In genomic region chr1:149842458-149843064, GRCh38 we compare ENCODE assay signal across 7 cellular contexts. TPM values are rescaled to one million over a fixed set of nuclear protein-coding genes. Genes with fewer than 3 reads are reported as not detected.
DNase-seq lines count a peak whose midpoint lies in the region; ATAC-seq, FAIRE-seq and TF ChIP-seq lines count a peak whose summit lies in the region.
"Not testable (repeated sequence)": the region's sequence is repeated elsewhere in the genome, so short reads cannot be mapped to it uniquely, and the experiment has no call there.

No MANE protein-coding gene starts in this region.

- H3K4me1 ChIP-seq in OCI-LY7 (ENCODE audit: insufficient read depth, low read length, poor library complexity, severe bottlenecking) = peaks cover 26% of the 10 kb centered on the region
- H3K4me1 ChIP-seq in K562 (replicated peaks in 1 of 2; ENCODE audit: control insufficient read depth in 2 of 2, insufficient read depth in 2 of 2, low read length in 2 of 2) = peaks cover 4 to 22% of the 10 kb centered on the region in 2 experiments; a peak in 4 of 5 replicates
- peaks cover 24% of the 10 kb centered on the region for H3K4me1 ChIP-seq in lower lobe of right lung

- peaks cover 38% of the 10 kb centered on the region for H3K36me3 ChIP-seq in OCI-LY7 (ENCODE audit: insufficient read depth, low read length)
- peaks cover 27% of the 10 kb centered on the region for H3K36me3 ChIP-seq in K562 (ENCODE audit: control insufficient read depth, insufficient read depth, low read length)
- H3K36me3 ChIP-seq in lower lobe of right lung = not testable (repeated sequence)

- not testable (repeated sequence) for TF ChIP-seq RAD21 in K562 (CRISPR knock-in tag; conservative IDR thresholded peaks at IDR 0.05 in 1 of 2, IDR thresholded peaks at IDR 0.05 in 1 of 2)

- H3K4me2 ChIP-seq in OCI-LY7 (ENCODE audit: low read length); K562 (ENCODE audit: insufficient read depth, low read length): not testable (repeated sequence)

- H3K27me3 ChIP-seq in K562 (ENCODE audit: control insufficient read depth in 2 of 2, insufficient read depth in 2 of 2, low read length in 2 of 2); lower lobe of right lung (ENCODE audit: low read depth): not testable (repeated sequence)

- ATAC-seq in GM18511 (IDR thresholded peaks at IDR 0.05; ENCODE audit: unreplicated experiment) (peak; percentile 66), GM19455 (IDR thresholded peaks at IDR 0.05; ENCODE audit: unreplicated experiment) (peak; percentile 55), HG02610 (IDR thresholded peaks at IDR 0.05; ENCODE audit: unreplicated experiment) (peak; percentile 64), HG03103 (IDR thresholded peaks at IDR 0.05; ENCODE audit: low read depth, unreplicated experiment) (peak; percentile 43), K562 (peak; percentile 70), lower lobe of right lung (peak; percentile 92)

- intact Hi-C loops in OCI-LY7 (cut with micrococcal nuclease; ENCODE audit: unreplicated experiment); K562 (cut with micrococcal nuclease); lower lobe of right lung (cut with DNase I): not testable (repeated sequence)

- not testable (repeated sequence) for H2AFZ ChIP-seq in OCI-LY7 (ENCODE audit: low read length); K562 (ENCODE audit: low read depth, low read length)

- WGBS in K562 (ENCODE audit: insufficient coverage, low coverage, missing lambda C conversion rate) = no CpG with 5 or more reads among the region's 62 CpGs

- not testable (repeated sequence) for TF ChIP-seq POLR2A in K562 (conservative IDR thresholded peaks at IDR 0.05)

- H3K4me3 ChIP-seq in OCI-LY7 (ENCODE audit: low read depth, low read length, poor library complexity, severe bottlenecking); K562; lower lobe of right lung: not testable (repeated sequence)

- not testable (repeated sequence) for H3K9ac ChIP-seq in K562 (ENCODE audit: insufficient read depth in 1 of 2, low read depth in 2 of 2, low read length in 2 of 2)

- BruUV-seq in OCI-LY7 (replicated peaks; lab: Mats Ljungman, UMichigan) = TSS peak; percentile 88
- BruUV-seq in K562 (replicated peaks; lab: Mats Ljungman, UMichigan) = TSS peak; percentile 42

- in situ Hi-C loops in K562 (cut with MboI) = loop anchor here (5.0 kb wide), 1 partner anchor 45 kb away; a partner anchor contains a TSS

- peak; percentile 87 for FAIRE-seq in K562 (lab: Jason Lieb, UNC)

- CTCF ChIA-PET in OCI-LY7 (lab: Charles Lee; ENCODE audit: unreplicated experiment); K562 (lab: Yijun Ruan, JAX; ENCODE audit: low intra/inter-chr PET ratio): not testable (repeated sequence)

- not testable (repeated sequence) for H3K27ac ChIP-seq in OCI-LY7 (ENCODE audit: low read depth, low read length, poor library complexity, severe bottlenecking); K562 (ENCODE audit: extremely low read depth, low read depth, low read length); lower lobe of right lung

- not testable (repeated sequence) for TF ChIP-seq CTCF in OCI-LY7 (conservative IDR thresholded peaks at IDR 0.05; ENCODE audit: low read length); K562 (IDR thresholded peaks at IDR 0.05 in 2 of 3, conservative IDR thresholded peaks at IDR 0.05 in 1 of 3; ENCODE audit: insufficient read depth in 2 of 3, low read depth in 1 of 3, low read length in 3 of 3); lower lobe of right lung (IDR thresholded peaks at IDR 0.05)

- not testable (repeated sequence) for DNase-seq in OCI-LY7 (ENCODE audit: low spot score); K562 (ENCODE audit: extremely low read depth in 1 of 4, low spot score in 3 of 4); lower lobe of right lung

- H3K79me2 ChIP-seq in OCI-LY7 (ENCODE audit: insufficient read depth, low read depth, low read length) (peaks cover 43% of the 10 kb centered on the region), K562 (ENCODE audit: control insufficient read depth, insufficient read depth, low read length) (peaks cover 43% of the 10 kb centered on the region)

- not testable (repeated sequence) for H3K9me3 ChIP-seq in OCI-LY7 (ENCODE audit: low read length); K562 (replicated peaks; ENCODE audit: control insufficient read depth, insufficient read depth, low read depth, low read length); lower lobe of right lung

- H4K20me1 ChIP-seq in OCI-LY7 (ENCODE audit: insufficient read depth, low read length) = not testable (repeated sequence)
- H4K20me1 ChIP-seq in K562 (replicated peaks; ENCODE audit: control insufficient read depth, insufficient read depth, low read length) = peaks cover 18% of the 10 kb centered on the region

- H3K9me1 ChIP-seq in K562 (ENCODE audit: control insufficient read depth, insufficient read depth, low read length) = not testable (repeated sequence)

- POLR2A ChIA-PET in OCI-LY7 (lab: Charles Lee) = interaction anchor here (4.3 kb wide), 1 partner anchor 44 kb away, joined by 63 read pairs; a partner anchor contains a TSS
- POLR2A ChIA-PET in K562 (lab: Yijun Ruan, JAX) = not testable (repeated sequence)

- TF ChIP-seq EP300 in K562 (IDR thresholded peaks at IDR 0.05; ENCODE audit: low read length) = not testable (repeated sequence)

- H3K9me2 ChIP-seq in OCI-LY7 (ENCODE audit: insufficient read depth, low read length) = not testable (repeated sequence)

RNA-seq across cellular contexts. Expression of gene BOLA1, which starts 56.8 kb away (rescaled TPM):
- 9.4 and 9.6 TPM in 2 replicates for total RNA-seq in OCI-LY7 (2014; rRNA removed; shearing (Covaris generic))
- 9.4 and 10.2 TPM in 2 replicates for total RNA-seq in OCI-LY7 (2022)
- 0.72 and 1.8 TPM in 2 replicates for total RNA-seq in K562 (2011; cell fraction: chromatin; rRNA removed; ENCODE audit: low replicate concordance)
- 1.3 and 1.7 TPM in 2 replicates for total RNA-seq in K562 (2011; cell fraction: nucleolus; rRNA removed)
- 2.4 and 2.7 TPM in 2 replicates for total RNA-seq in K562 (2011; cell fraction: nucleoplasm; rRNA removed)
- 0.18 and 0.53 TPM in 2 replicates for total RNA-seq in K562 (2014; rRNA removed)
- total RNA-seq in K562 (2014; rRNA removed; fragmentation: Illumina TruSeq; extraction: Trizol) = 0.58 and 1.4 TPM in 2 replicates
- total RNA-seq in K562 (2015; rRNA removed; fragmentation: Illumina TruSeq; extraction: Trizol) = 0.19 and 0.40 TPM in 2 replicates
- total RNA-seq in K562 (2021) = 0.76 and 0.82 TPM in 2 replicates
- polyA plus RNA-seq in K562 (2011; rRNA removed) = 0.28 and 0.42 TPM in 2 replicates
- 0.24 and 0.46 TPM in 2 replicates for polyA plus RNA-seq in K562 (2011; cell fraction: cytosol; rRNA removed)
- polyA plus RNA-seq in K562 (2011; cell fraction: nucleus; rRNA removed) = 1.7 and 2.6 TPM in 2 replicates
- 0.14 and 0.24 TPM in 2 replicates for polyA plus RNA-seq in K562 (2012)
- 0.18 TPM in 1 of 2 replicates, not detected in the other for polyA plus RNA-seq in K562 (2014; fragmentation: Illumina TruSeq; extraction: Trizol)
- polyA plus RNA-seq in K562 (2014; fragmentation: Nextera tagmentation; extraction: Ambion mirVana) = not detected
- 0.43 and 1.2 TPM in 2 replicates for polyA plus RNA-seq in K562 (2014; rRNA removed)
- 0.21 TPM in 1 of 2 replicates, not detected in the other for polyA minus RNA-seq in K562 (2011; rRNA and poly(A)+ RNA removed)
- polyA minus RNA-seq in K562 (2011; cell fraction: cytosol; rRNA and poly(A)+ RNA removed) = not detected in 2 replicates
- 0.67 and 1.4 TPM in 2 replicates for polyA minus RNA-seq in K562 (2011; cell fraction: nucleus; rRNA and poly(A)+ RNA removed)
- total RNA-seq in lower lobe of right lung = 11.5 TPM
